ENCODE assay signal across 14 cellular contexts in the genomic region with DNA sequence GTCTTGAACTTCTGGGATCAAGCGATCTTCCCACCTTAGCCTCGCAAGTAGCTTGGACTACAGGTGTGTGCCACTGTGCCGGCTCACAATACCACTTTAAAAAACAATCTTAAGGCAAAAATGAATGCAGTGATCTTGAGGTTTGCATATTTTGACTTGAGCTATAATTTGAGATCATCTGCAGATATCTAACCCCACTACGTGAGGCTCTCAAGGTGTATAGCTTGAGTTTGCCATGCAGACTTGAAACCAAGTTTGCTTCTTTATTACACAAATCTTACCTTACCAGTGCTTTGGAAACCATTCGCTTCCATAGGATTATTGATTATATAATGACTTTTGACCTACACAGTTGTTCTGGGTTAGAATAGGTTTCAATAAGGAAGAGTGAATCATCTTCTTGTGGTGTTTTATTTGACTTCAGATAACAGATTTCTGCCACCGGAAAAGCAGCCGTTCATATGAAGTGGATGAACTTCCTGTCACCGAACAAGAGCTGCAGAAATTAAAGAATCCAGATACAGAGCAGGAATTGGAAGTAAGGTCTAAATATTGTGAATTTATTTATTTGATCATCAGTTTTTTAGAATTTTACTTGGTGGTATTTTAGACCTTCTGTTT.
DNase-seq lines count a peak whose midpoint lies in the region; ATAC-seq, FAIRE-seq and TF ChIP-seq lines count a peak whose summit lies in the region.
"Had no signal": no experiment of that assay in that cellular context is flagged by ENCODE, and none has a peak within 500 bp of the region (broad histone marks: within the 10 kb centered on the region; RNA-seq: fewer than 3 reads in every experiment).

No MANE protein-coding gene starts in this region.

- dilution Hi-C loops in endothelial cell of umbilical vein (cut with MboI; ENCODE audit: extremely low pct_ligation_motif_present, low sequenced_read_pairs): no loop called here

- POLR2A ChIA-PET in CD8-positive, alpha-beta T cell (lab: Charles Lee): interaction anchor here (0.9 kb wide), 1 partner anchor 233 kb away, joined by 3 read pairs; a partner anchor contains a TSS
- POLR2A ChIA-PET in PC-9 (lab: Charles Lee; ENCODE audit: unreplicated experiment): interaction anchor here (0.5 kb wide), 1 partner anchor 182 kb away, joined by 11 read pairs; no protein-coding TSS in a partner anchor
- POLR2A ChIA-PET in activated CD8-positive, alpha-beta T cell treated with anti-CD3 and anti-CD28 coated beads for 36 hours (lab: Charles Lee): interaction anchor here (0.5 to 1.6 kb wide), 6 partner anchors 23 to 231 kb away, joined by 3 to 4 read pairs (median 3); no protein-coding TSS in a partner anchor
- POLR2A ChIA-PET in endothelial cell of umbilical vein (lab: Charles Lee): no interaction called here

- no peak overlapping the region for H3K9ac ChIP-seq in endothelial cell of umbilical vein (replicated peaks; ENCODE audit: extremely low read depth, insufficient read depth, low read length)

- peak; percentile 32 for ATAC-seq in CD8-positive, alpha-beta T cell
- ATAC-seq in activated CD8-positive, alpha-beta T cell treated with anti-CD3 and anti-CD28 coated beads for 36 hours: peak; percentile 51
- ATAC-seq in left colon (no peak), HG02973 (IDR thresholded peaks at IDR 0.05; ENCODE audit: unreplicated experiment) (no peak)
- ATAC-seq: left ventricle myocardium superior, psoas muscle had no signal

- CTCF ChIA-PET in CD8-positive, alpha-beta T cell (lab: Charles Lee): interaction anchor here (0.9 to 1.5 kb wide), 4 partner anchors 15 to 236 kb away, joined by 3 to 4 read pairs (median 3); no protein-coding TSS in a partner anchor
- CTCF ChIA-PET in PC-9 (lab: Charles Lee): interaction anchor here (0.6 kb wide), 1 partner anchor 223 kb away, joined by 3 read pairs; no protein-coding TSS in a partner anchor
- CTCF ChIA-PET in activated CD8-positive, alpha-beta T cell treated with anti-CD3 and anti-CD28 coated beads for 36 hours (lab: Charles Lee): interaction anchor here (1.1 to 2.0 kb wide), 2 partner anchors 217 to 272 kb away, joined by 3 to 6 read pairs; no protein-coding TSS in a partner anchor
- CTCF ChIA-PET in endothelial cell of umbilical vein (lab: Charles Lee): interaction anchor here (0.7 to 1.6 kb wide), 5 partner anchors 14 to 41 kb away, joined by 3 to 6 read pairs (median 3); no protein-coding TSS in a partner anchor

- H3K79me2 ChIP-seq in PC-9 (ENCODE audit: low read depth) (no peaks in the 10 kb centered on the region), endothelial cell of umbilical vein (ENCODE audit: control insufficient read depth, insufficient read depth, low read length) (no peaks in the 10 kb centered on the region)

- peak overlapping the region; percentile 44 for H3K4me3 Mint-ChIP-seq in CD8-positive, alpha-beta T cell
- no peak overlapping the region for H3K4me3 Mint-ChIP-seq in activated CD8-positive, alpha-beta T cell treated with anti-CD3 and anti-CD28 coated beads for 36 hours
- H3K4me3 Mint-ChIP-seq: brain had no signal

- H3K27me3 Mint-ChIP-seq in CD8-positive, alpha-beta T cell (ENCODE audit: low read depth): no peaks in the 10 kb centered on the region
- no peaks in the 10 kb centered on the region for H3K27me3 Mint-ChIP-seq in activated CD8-positive, alpha-beta T cell treated with anti-CD3 and anti-CD28 coated beads for 36 hours
- H3K27me3 Mint-ChIP-seq: brain had no signal

- H3K27ac ChIP-seq in CD8-positive, alpha-beta T cell (ENCODE audit: low read depth, low read length): no peak overlapping the region
- H3K27ac ChIP-seq in PC-9 (peak overlapping the region; percentile 64; the same call in 1 of the 2 replicates), endothelial cell of umbilical vein (ENCODE audit: insufficient read depth, low read depth, low read length) (no peak overlapping the region)
- H3K27ac ChIP-seq: psoas muscle had no signal

- no peak overlapping the region for H2AFZ ChIP-seq in PC-9
- no peak overlapping the region for H2AFZ ChIP-seq in endothelial cell of umbilical vein (ENCODE audit: low read depth, low read length)

- peak; percentile 79 for FAIRE-seq in endothelial cell of umbilical vein (lab: Jason Lieb, UNC)
- FAIRE-seq: RCC 7860 had no signal

- H3K4me1 Mint-ChIP-seq in CD8-positive, alpha-beta T cell (ENCODE audit: low read depth): peaks cover 35% of the 10 kb centered on the region
- H3K4me1 Mint-ChIP-seq in activated CD8-positive, alpha-beta T cell treated with anti-CD3 and anti-CD28 coated beads for 36 hours (ENCODE audit: low read depth): peaks cover 47% of the 10 kb centered on the region

- H3K9me3 Mint-ChIP-seq in CD8-positive, alpha-beta T cell: peaks cover 14% of the 10 kb centered on the region
- H3K9me3 Mint-ChIP-seq in activated CD8-positive, alpha-beta T cell treated with anti-CD3 and anti-CD28 coated beads for 36 hours: peaks cover 12% of the 10 kb centered on the region

- peaks cover 19% of the 10 kb centered on the region for H3K4me1 ChIP-seq in CD8-positive, alpha-beta T cell (ENCODE audit: insufficient read depth, low read length)
- H3K4me1 ChIP-seq in PC-9 (replicated peaks; ENCODE audit: insufficient read depth) (peaks cover 48% of the 10 kb centered on the region), endothelial cell of umbilical vein (ENCODE audit: control insufficient read depth, extremely low read depth, insufficient read depth, low read length) (peaks cover 14% of the 10 kb centered on the region)
- H3K4me1 ChIP-seq: psoas muscle had no signal

- H3K36me3 ChIP-seq in CD8-positive, alpha-beta T cell (ENCODE audit: insufficient read depth, low read length): peaks cover 22% of the 10 kb centered on the region
- peaks cover 39% of the 10 kb centered on the region for H3K36me3 ChIP-seq in PC-9 (ENCODE audit: low read depth)
- peaks cover 6 to 10% of the 10 kb centered on the region in 2 experiments for H3K36me3 ChIP-seq in endothelial cell of umbilical vein (ENCODE audit: control insufficient read depth in 2 of 2, extremely low read depth in 1 of 2, insufficient read depth in 2 of 2, low read length in 2 of 2)

- H3K36me3 Mint-ChIP-seq in CD8-positive, alpha-beta T cell: peaks cover 86% of the 10 kb centered on the region
- peaks cover 79% of the 10 kb centered on the region for H3K36me3 Mint-ChIP-seq in activated CD8-positive, alpha-beta T cell treated with anti-CD3 and anti-CD28 coated beads for 36 hours (ENCODE audit: low read depth)

- DNase-seq in CD8-positive, alpha-beta T cell: peak in 3 of 7 experiments; percentile 6 to 41 (median 7)
- no peak for DNase-seq in PC-9
- DNase-seq in activated CD8-positive, alpha-beta T cell treated with anti-CD3 and anti-CD28 coated beads for 36 hours: peak; percentile 49
- peak; percentile 31 for DNase-seq in endothelial cell of umbilical vein (ENCODE audit: low read depth, low spot score)
- DNase-seq in NCI-H1048 (lab: John Stamatoyannopoulos, UW): no peak
- DNase-seq in left colon: no peak
- DNase-seq: IMR-90, left ventricle myocardium superior, NCI-H774, psoas muscle, spleen had no signal

- H4K20me1 ChIP-seq in PC-9 (ENCODE audit: insufficient read depth): no peaks in the 10 kb centered on the region
- H4K20me1 ChIP-seq in endothelial cell of umbilical vein (replicated peaks; ENCODE audit: control insufficient read depth, extremely low read depth, insufficient read depth, low read length): no peaks in the 10 kb centered on the region

- H3K27me3 ChIP-seq in CD8-positive, alpha-beta T cell (ENCODE audit: insufficient read depth, low read length): no peaks in the 10 kb centered on the region
- H3K27me3 ChIP-seq in PC-9 (ENCODE audit: insufficient read depth, low read depth) (no peaks in the 10 kb centered on the region), endothelial cell of umbilical vein (ENCODE audit: control insufficient read depth in 2 of 2, insufficient read depth in 2 of 2, low read length in 2 of 2) (no peaks in the 10 kb centered on the region)
- H3K27me3 ChIP-seq: spleen had no signal

- intact Hi-C loops in CD8-positive, alpha-beta T cell (cut with DNase I, micrococcal nuclease): loop anchor here in 1 of 2 experiments (10.0 kb wide), 1 partner anchor 50 kb away; no protein-coding TSS in a partner anchor
- intact Hi-C loops in PC-9 (cut with micrococcal nuclease; ENCODE audit: unreplicated experiment) (no loop called here), endothelial cell of umbilical vein (cut with micrococcal nuclease) (no loop called here), left colon (cut with DNase I, micrococcal nuclease) (no loop called here)
- intact Hi-C loops in activated CD8-positive, alpha-beta T cell treated with anti-CD3 and anti-CD28 coated beads for 36 hours (cut with micrococcal nuclease): no loop called here

- no peak overlapping the region for H3K4me3 ChIP-seq in CD8-positive, alpha-beta T cell (ENCODE audit: low read depth, low read length)
- H3K4me3 ChIP-seq in PC-9: no peak overlapping the region
- no peak overlapping the region for H3K4me3 ChIP-seq in endothelial cell of umbilical vein (replicated peaks in 1 of 3; ENCODE audit: insufficient read depth in 1 of 3, low read depth in 1 of 3, low read length in 3 of 3)
- H3K4me3 ChIP-seq: psoas muscle, spleen had no signal

- BruUV-seq in PC-9 (replicated peaks; lab: Mats Ljungman, UMichigan) (no TSS peak), endothelial cell of umbilical vein (replicated peaks; lab: Mats Ljungman, UMichigan) (no TSS peak)

- peak overlapping the region; percentile 78 for H3K27ac Mint-ChIP-seq in CD8-positive, alpha-beta T cell
- H3K27ac Mint-ChIP-seq in activated CD8-positive, alpha-beta T cell treated with anti-CD3 and anti-CD28 coated beads for 36 hours: peak overlapping the region; percentile 12
- H3K27ac Mint-ChIP-seq: brain had no signal

- no peak for TF ChIP-seq POLR2A in endothelial cell of umbilical vein (IDR thresholded peaks at IDR 0.05; ENCODE audit: low read depth, low read length)

- H3K9me2 ChIP-seq in PC-9 (ENCODE audit: insufficient read depth): no peaks in the 10 kb centered on the region; the same call in 1 of the 2 replicates

- H3K4me2 ChIP-seq in PC-9: no peak overlapping the region
- H3K4me2 ChIP-seq in endothelial cell of umbilical vein (ENCODE audit: insufficient read depth, low read length): peak overlapping the region; percentile 1

- TF ChIP-seq CTCF in CD8-positive, alpha-beta T cell (IDR thresholded peaks at IDR 0.05): no peak
- TF ChIP-seq CTCF in PC-9 (conservative IDR thresholded peaks at IDR 0.05): no peak
- TF ChIP-seq CTCF in activated CD8-positive, alpha-beta T cell treated with anti-CD3 and anti-CD28 coated beads for 36 hours (IDR thresholded peaks at IDR 0.05): no peak
- TF ChIP-seq CTCF in endothelial cell of umbilical vein (IDR thresholded peaks at IDR 0.05; ENCODE audit: extremely low read depth in 1 of 2, insufficient read depth in 1 of 2, low read depth in 1 of 2, low read length in 2 of 2): no peak

- peaks cover 4% of the 10 kb centered on the region for H3K9me3 ChIP-seq in CD8-positive, alpha-beta T cell (ENCODE audit: low read length)
- H3K9me3 ChIP-seq in PC-9 (ENCODE audit: insufficient read depth, low read depth): peaks cover 18% of the 10 kb centered on the region
- H3K9me3 ChIP-seq in endothelial cell of umbilical vein (replicated peaks; ENCODE audit: control insufficient read depth, insufficient read depth, low read length): peaks cover 2% of the 10 kb centered on the region

- H3F3A ChIP-seq in PC-9 (ENCODE audit: insufficient read depth, low read depth): peaks cover 21% of the 10 kb centered on the region

- H3K9me1 ChIP-seq in endothelial cell of umbilical vein (replicated peaks; ENCODE audit: control insufficient read depth, extremely low read depth, insufficient read depth, low read length): no peaks in the 10 kb centered on the region

Comparison
In these comparisons a context has a peak if more than half of its experiments do, and no peak if none do; other contexts are left out.
1. ATAC-seq: peak in CD8-positive, alpha-beta T cell (single experiment) and activated CD8-positive, alpha-beta T cell treated with anti-CD3 and anti-CD28 coated beads for 36 hours (single experiment); none in left colon (single experiment) and HG02973 (single experiment).
2. DNase-seq: peak in activated CD8-positive, alpha-beta T cell treated with anti-CD3 and anti-CD28 coated beads for 36 hours (single experiment) and endothelial cell of umbilical vein (single experiment); none in PC-9 (0 of 2), NCI-H1048 (single experiment) and left colon (0 of 2).